ENCODE assay signal across 1 cellular context in genomic region chr11:73387594-73388021, GRCh38.
TF ChIP-seq lines count a peak whose summit lies in the region.

No MANE protein-coding gene starts in this region.

TF ChIP-seq in GM23338, 12 proteins besides CTCF, POLR2A, EP300 and RAD21 (continued from another document):
- no peak for TF ChIP-seq REST (IDR thresholded peaks at IDR 0.05; ENCODE audit: unreplicated experiment)
- TF ChIP-seq ZNF331 (CRISPR knock-in tag; IDR thresholded peaks at IDR 0.05; ENCODE audit: low read depth) = no peak
- no peak for TF ChIP-seq ZNF114 (CRISPR knock-in tag; IDR thresholded peaks at IDR 0.05)
- TF ChIP-seq CREB1 (CRISPR knock-in tag; IDR thresholded peaks at IDR 0.05; ENCODE audit: low read depth) = no peak
- no peak for TF ChIP-seq STAT1 (IDR thresholded peaks at IDR 0.05; ENCODE audit: unreplicated experiment)
- TF ChIP-seq ZNF462 (CRISPR knock-in tag; IDR thresholded peaks at IDR 0.05) = no peak
- TF ChIP-seq NANOG (IDR thresholded peaks at IDR 0.05; ENCODE audit: borderline replicate concordance) = no peak
- no peak for TF ChIP-seq JUNB (IDR thresholded peaks at IDR 0.05; ENCODE audit: unreplicated experiment)
